ENCODE assay signal across 1 cellular context in genomic region chr3:132723551-132723950, GRCh38.
TF ChIP-seq lines count a peak whose summit lies in the region.

No MANE protein-coding gene starts in this region.

TF ChIP-seq in H1, 55 proteins besides CTCF, POLR2A, EP300 and RAD21 (continued from another document):
- TF ChIP-seq TBP (IDR thresholded peaks at IDR 0.05; ENCODE audit: low read depth, low read length) = no peak
- no peak for TF ChIP-seq KDM4A (IDR thresholded peaks at IDR 0.05; ENCODE audit: low read depth, low read length, severe bottlenecking)
- no peak for TF ChIP-seq SIN3A (conservative IDR thresholded peaks at IDR 0.05 in 1 of 2, IDR thresholded peaks at IDR 0.05 in 1 of 2; ENCODE audit: low read depth in 1 of 2, low read length in 2 of 2)
- no peak for TF ChIP-seq BRCA1 (IDR thresholded peaks at IDR 0.05; ENCODE audit: low read depth, low read length)
- no peak for TF ChIP-seq BACH1 (IDR thresholded peaks at IDR 0.05; ENCODE audit: low read length)
- no peak for TF ChIP-seq SP2 (IDR thresholded peaks at IDR 0.05; ENCODE audit: low read length)
- TF ChIP-seq PHF8 (conservative IDR thresholded peaks at IDR 0.05; ENCODE audit: low read depth, low read length) = no peak
- TF ChIP-seq, protein P1, sequence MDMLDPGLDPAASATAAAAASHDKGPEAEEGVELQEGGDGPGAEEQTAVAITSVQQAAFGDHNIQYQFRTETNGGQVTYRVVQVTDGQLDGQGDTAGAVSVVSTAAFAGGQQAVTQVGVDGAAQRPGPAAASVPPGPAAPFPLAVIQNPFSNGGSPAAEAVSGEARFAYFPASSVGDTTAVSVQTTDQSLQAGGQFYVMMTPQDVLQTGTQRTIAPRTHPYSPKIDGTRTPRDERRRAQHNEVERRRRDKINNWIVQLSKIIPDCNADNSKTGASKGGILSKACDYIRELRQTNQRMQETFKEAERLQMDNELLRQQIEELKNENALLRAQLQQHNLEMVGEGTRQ (IDR thresholded peaks at IDR 0.05; ENCODE audit: low read length) = no peak
- no peak for TF ChIP-seq CBX5 (IDR thresholded peaks at IDR 0.05; ENCODE audit: low read depth, low read length)
- no peak for TF ChIP-seq CEBPB (IDR thresholded peaks at IDR 0.05; ENCODE audit: low read depth, low read length)
